1 cellular context compared by ENCODE assay signal in the genomic region with DNA sequence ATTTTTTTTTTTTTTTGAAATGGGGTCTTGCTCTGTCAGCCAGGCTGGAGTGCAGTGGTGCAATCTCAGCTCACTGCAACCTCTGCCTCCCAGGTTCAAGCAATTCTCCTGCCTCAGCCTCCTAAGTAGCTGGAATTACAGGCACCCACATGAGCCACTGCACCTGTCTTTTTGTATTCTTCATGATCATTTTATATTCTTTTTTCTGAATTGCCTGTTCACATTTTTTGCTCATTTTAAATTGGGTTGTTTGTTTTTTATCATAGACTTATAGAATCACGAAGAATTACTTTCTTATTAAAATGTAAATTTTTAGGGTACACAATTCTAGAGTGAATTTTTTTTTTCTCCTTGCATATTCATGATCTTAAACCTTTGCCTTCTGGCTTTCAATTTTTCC.
TF ChIP-seq lines count a peak whose summit lies in the region.
"Not testable (repeated sequence)": the region's sequence is repeated elsewhere in the genome, so short reads cannot be mapped to it uniquely, and the experiment has no call there.

No MANE protein-coding gene starts in this region.

- not testable (repeated sequence) for TF ChIP-seq CTCF in HEK293 (tag by site-specific recombination; IDR thresholded peaks at IDR 0.05)

- not testable (repeated sequence) for H3K4me1 ChIP-seq in HEK293 (ENCODE audit: control insufficient read depth, insufficient read depth, low read length)

- not testable (repeated sequence) for H3K4me3 ChIP-seq in HEK293 (ENCODE audit: low read depth, low read length)

- CTCF ChIA-PET in HEK293 (lab: Yijun Ruan, JAX) = interaction anchor here (0.7 kb wide), 1 partner anchor 1062 kb away, joined by 3 read pairs; no protein-coding TSS in a partner anchor

- H3K36me3 ChIP-seq in HEK293 (ENCODE audit: control insufficient read depth in 2 of 2, insufficient read depth in 1 of 2, low read length in 2 of 2) = not testable (repeated sequence)

- not testable (repeated sequence) for H3K27ac ChIP-seq in HEK293 (ENCODE audit: extremely low read depth, low read depth, low read length)

- not testable (repeated sequence) for H3K9me3 ChIP-seq in HEK293 (ENCODE audit: control insufficient read depth, insufficient read depth, low read depth, low read length)

- POLR2A ChIA-PET in HEK293 (lab: Yijun Ruan, JAX) = not testable (repeated sequence)

TF ChIP-seq in HEK293, 187 proteins besides CTCF, POLR2A, EP300 and RAD21:
- TF ChIP-seq SETDB1 (IDR thresholded peaks at IDR 0.05; ENCODE audit: insufficient read length, low read length) = peak; percentile 24
TF ChIP-seq in HEK293: peak in this region for 1; not testable (repeated sequence) for 186.
